In the genomic region with DNA sequence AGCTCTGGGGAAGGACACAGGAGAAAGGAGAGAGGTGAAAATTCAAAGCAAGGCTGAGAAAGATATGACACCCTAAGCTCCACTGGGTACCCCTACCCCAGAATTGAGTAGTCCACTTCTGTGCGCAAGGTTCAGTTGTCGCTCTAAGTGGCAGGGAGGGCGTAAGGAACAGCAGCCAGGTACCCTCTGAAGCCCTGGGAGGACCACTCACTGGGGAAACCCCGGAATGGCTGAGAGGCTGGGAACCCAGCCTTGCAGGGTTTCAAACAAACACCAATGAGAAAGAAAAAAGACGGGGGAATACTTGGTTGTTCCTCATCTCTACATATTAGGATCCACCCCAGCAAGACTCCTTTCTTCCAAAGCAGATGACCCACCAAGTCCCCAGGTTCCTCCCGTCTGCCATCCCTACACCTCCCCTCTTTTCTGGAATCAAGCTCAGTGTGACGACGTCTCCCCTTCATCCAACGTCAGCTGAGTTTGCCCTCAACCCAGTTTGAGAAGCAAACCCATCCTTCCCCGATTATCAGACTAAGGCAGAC, we compare ENCODE assay signal across 8 cellular contexts. TPM values are rescaled to one million over a fixed set of nuclear protein-coding genes. Genes with fewer than 3 reads are reported as not detected.
DNase-seq lines count a peak whose midpoint lies in the region; ATAC-seq, FAIRE-seq and TF ChIP-seq lines count a peak whose summit lies in the region.

No MANE protein-coding gene starts in this region.

- no peak for FAIRE-seq in pancreas (lab: Jason Lieb, UNC)

- H3K27me3 Mint-ChIP-seq in Calu3 (ENCODE audit: unreplicated experiment), result no peaks in the 10 kb centered on the region

- no peak overlapping the region for H3K27ac Mint-ChIP-seq in Calu3 (ENCODE audit: unreplicated experiment)

- TF ChIP-seq CTCF in Calu3 (IDR thresholded peaks at IDR 0.05; ENCODE audit: unreplicated experiment) (no peak), RWPE2 (IDR thresholded peaks at IDR 0.05; ENCODE audit: poor library complexity, severe bottlenecking) (no peak), pancreas (IDR thresholded peaks at IDR 0.05) (no peak)

- CTCF ChIA-PET in Calu3 (lab: Charles Lee), result interaction anchor here (1.0 to 2.0 kb wide), 7 partner anchors 10 to 244 kb away, joined by 3 to 10 read pairs (median 4); partner anchors contain the start of gene RND1

- H3K9me3 ChIP-seq in RWPE2 (ENCODE audit: severe bottlenecking) (no peaks in the 10 kb centered on the region), esophagus (ENCODE audit: control insufficient read depth in 2 of 2, insufficient read depth in 1 of 2, low read depth in 1 of 2, low read length in 1 of 2) (no peaks in the 10 kb centered on the region), pancreas (no peaks in the 10 kb centered on the region)

- no peak for DNase-seq in Calu3
- no peak for DNase-seq in RWPE2 (ENCODE audit: low spot score)
- DNase-seq in pancreas, result no peak
- DNase-seq in GM19238 (ENCODE audit: insufficient read length, low spot score), result no peak
- no peak for DNase-seq in DMS114 treated with DMSO at 0.1 percent for 48 hours (lab: John Stamatoyannopoulos, UW; ENCODE audit: unreplicated experiment)
- no peak for DNase-seq in NCI-H1694 (lab: John Stamatoyannopoulos, UW)

- H3K36me3 ChIP-seq in RWPE2 (ENCODE audit: low read depth) (no peaks in the 10 kb centered on the region), esophagus (ENCODE audit: control insufficient read depth in 2 of 2, insufficient read depth in 2 of 2, low read length in 1 of 2) (peaks cover 0 to 14% of the 10 kb centered on the region in 2 donors), pancreas (no peaks in the 10 kb centered on the region)

- peak overlapping the region; percentile 66 for H3K4me3 ChIP-seq in RWPE2 (ENCODE audit: severe bottlenecking)
- H3K4me3 ChIP-seq in esophagus (ENCODE audit: low read depth in 1 of 2, low read length in 2 of 2), result peak overlapping the region; percentile 82 to 90
- H3K4me3 ChIP-seq in pancreas, result peak overlapping the region; percentile 82 to 95 (median 86)

- TSS peak; percentile 32 for BruUV-seq in Calu3 (replicated peaks; lab: Mats Ljungman, UMichigan)

- peaks cover 15% of the 10 kb centered on the region for H3K4me1 ChIP-seq in RWPE2 (ENCODE audit: insufficient read depth, poor library complexity, severe bottlenecking)
- H3K4me1 ChIP-seq in esophagus (ENCODE audit: control insufficient read depth in 2 of 2, insufficient read depth in 2 of 2, low read length in 1 of 2), result peaks cover 10 to 20% of the 10 kb centered on the region in 2 donors
- H3K4me1 ChIP-seq in pancreas, result peaks cover 8 to 16% (median 11%) of the 10 kb centered on the region in 3 donors

- 12 to 17% methylated on average over 10 of the region's 10 CpGs for WGBS in esophagus, 2 donors
- 16 to 20% methylated on average over 10 of the region's 10 CpGs for WGBS in pancreas, 2 donors

- peak overlapping the region; percentile 26 for H3K27ac ChIP-seq in RWPE2 (ENCODE audit: poor library complexity, severe bottlenecking)
- H3K27ac ChIP-seq in esophagus (ENCODE audit: low read depth in 2 of 2, low read length in 1 of 2), result peak overlapping the region; percentile 93 to 97
- peak overlapping the region; percentile 83 to 96 (median 90) for H3K27ac ChIP-seq in pancreas

- no peaks in the 10 kb centered on the region for H3K9me3 Mint-ChIP-seq in Calu3 (ENCODE audit: low read depth, unreplicated experiment)

- H3K36me3 Mint-ChIP-seq in Calu3 (ENCODE audit: insufficient read depth, unreplicated experiment), result peaks cover 27% of the 10 kb centered on the region

- peaks cover 13% of the 10 kb centered on the region for H3K4me1 Mint-ChIP-seq in Calu3 (ENCODE audit: low read depth, unreplicated experiment)

- H3K27me3 ChIP-seq in RWPE2 (ENCODE audit: insufficient read depth, poor library complexity, severe bottlenecking) (no peaks in the 10 kb centered on the region), esophagus (ENCODE audit: control insufficient read depth in 1 of 2, insufficient read depth in 2 of 2, low read length in 2 of 2) (no peaks in the 10 kb centered on the region), pancreas (no peaks in the 10 kb centered on the region)

- intact Hi-C loops in Calu3 (cut with micrococcal nuclease; ENCODE audit: unreplicated experiment) (no loop called here), pancreas (cut with DNase I) (no loop called here)

- H3K4me3 Mint-ChIP-seq in Calu3 (ENCODE audit: low read depth, unreplicated experiment), result peak overlapping the region; percentile 94

- ATAC-seq in RWPE2 (ENCODE audit: low read depth), result no peak
- peak in 1 of 4 donors; percentile 7 for ATAC-seq in pancreas
- no peak for ATAC-seq in HG02840 (IDR thresholded peaks at IDR 0.05; ENCODE audit: low FRiP score, unreplicated experiment)

RNA-seq across cellular contexts. Expression of gene LMBR1L, which starts 0.9 kb away (rescaled TPM):
- total RNA-seq in Calu3 (2022), result 23.3 and 26.4 TPM in 2 replicates
- 10 to 100 TPM; 28.3 to 36.2 TPM for polyA plus RNA-seq in esophagus
- 10 to 100 TPM; 12.9 to 37.6 (median 20.4) TPM for total RNA-seq in pancreas
- polyA plus RNA-seq in pancreas, result 10 to 100 TPM; 46.6 to 76.5 TPM

RNA-seq across cellular contexts. Expression of gene DHH, which starts 15.1 kb away (rescaled TPM):
- total RNA-seq in Calu3 (2022) (not detected in 2 replicates), pancreas (under 1 TPM in 5 of 6 donors, not detected in 1; 0.03 to 0.53 (median 0.24) TPM)
- polyA plus RNA-seq in esophagus (under 1 TPM; 0.06 to 0.21 TPM), pancreas (under 1 TPM; 0.11 to 0.14 TPM)

RNA-seq across cellular contexts. Expression of gene TUBA1B, which starts 21.5 kb away (rescaled TPM):
- total RNA-seq in Calu3 (2022) (690 and 793 TPM in 2 replicates), pancreas (100 to 1,000 TPM in 3 of 6 donors, 10 to 100 TPM in 3; 43.1 to 185 (median 108) TPM)
- polyA plus RNA-seq in esophagus (100 to 1,000 TPM; 255 to 693 TPM), pancreas (100 to 1,000 TPM in 1 of 2 donors, 10 to 100 TPM in 1; 92.0 to 214 TPM)

RNA-seq across cellular contexts. Expression of gene RHEBL1, which starts 39.9 kb away (rescaled TPM):
- 2.0 and 2.6 TPM in 2 replicates for total RNA-seq in Calu3 (2022)
- polyA plus RNA-seq in esophagus, result under 1 TPM; 0.24 to 0.39 TPM
- under 1 TPM in 3 of 6 donors, not detected in 3; 0.14 to 0.25 (median 0.18) TPM for total RNA-seq in pancreas
- polyA plus RNA-seq in pancreas, result under 1 TPM; 0.38 to 0.63 TPM

RNA-seq across cellular contexts. Expression of gene KMT2D, which starts 49.1 kb away (rescaled TPM):
- 72.9 and 79.7 TPM in 2 replicates for total RNA-seq in Calu3 (2022)
- 10 to 100 TPM; 13.2 to 46.6 TPM for polyA plus RNA-seq in esophagus
- total RNA-seq in pancreas, result 10 to 100 TPM; 35.8 to 53.0 (median 39.5) TPM
- polyA plus RNA-seq in pancreas, result 10 to 100 TPM; 20.0 to 79.3 TPM

Comparison
In these comparisons a context has a peak if more than half of its experiments do, and no peak if none do; other contexts are left out.
1. H3K27ac ChIP-seq: peak in every context shown above with its lines; median percentile 95 in esophagus; 90 in pancreas; 26 in RWPE2.